Comparison of ENCODE assay signal across 11 cellular contexts in genomic region chr1:46411601-46412341, GRCh38. TPM values are rescaled to one million over a fixed set of nuclear protein-coding genes. Genes with fewer than 3 reads are reported as not detected.
DNase-seq lines count a peak whose midpoint lies in the region; ATAC-seq, FAIRE-seq and TF ChIP-seq lines count a peak whose summit lies in the region.
"Had no signal": no experiment of that assay in that cellular context is flagged by ENCODE, and none has a peak within 500 bp of the region (broad histone marks: within the 10 kb centered on the region; RNA-seq: fewer than 3 reads in every experiment).

No MANE protein-coding gene starts in this region.

- no peak overlapping the region for H2AFZ ChIP-seq in HepG2 (ENCODE audit: low read length)
- no peak overlapping the region for H2AFZ ChIP-seq in GM23248

- no peak overlapping the region for H3K27ac ChIP-seq in CD8-positive, alpha-beta T cell (ENCODE audit: low read depth, low read length)
- H3K27ac ChIP-seq in HepG2 (ENCODE audit: extremely low read length, insufficient read depth, low read length) (no peak overlapping the region), GM23248 (no peak overlapping the region)

- no peak overlapping the region for H3K4me3 Mint-ChIP-seq in CD8-positive, alpha-beta T cell
- no peak overlapping the region for H3K4me3 Mint-ChIP-seq in activated naive CD4-positive, alpha-beta T cell treated with anti-CD3 and anti-CD28 coated beads, Interleukin-2, amount 10 ng/mL, durations not matched to agents 7 days and 5 days
- H3K4me3 Mint-ChIP-seq: activated naive CD4-positive, alpha-beta T cell treated with anti-CD3 and anti-CD28 coated beads, Interleukin-2, amount 50 U/mL, for 24 hours had no signal

- no peaks in the 10 kb centered on the region for H3K27me3 Mint-ChIP-seq in CD8-positive, alpha-beta T cell (ENCODE audit: low read depth)
- peaks cover 6% of the 10 kb centered on the region for H3K27me3 Mint-ChIP-seq in activated naive CD4-positive, alpha-beta T cell treated with anti-CD3 and anti-CD28 coated beads, Interleukin-2, amount 10 ng/mL, durations not matched to agents 7 days and 5 days
- H3K27me3 Mint-ChIP-seq: activated naive CD4-positive, alpha-beta T cell treated with anti-CD3 and anti-CD28 coated beads, Interleukin-2, amount 50 U/mL, for 24 hours had no signal

- in situ Hi-C loops in HepG2 (cut with HindIII; ENCODE audit: extremely low pct_ligation_motif_present, low pct_unique_long_range_greater_than_20kb) (no loop called here), GM23248 (cut with MboI) (no loop called here)

- no peaks in the 10 kb centered on the region for H3K9me3 Mint-ChIP-seq in CD8-positive, alpha-beta T cell
- H3K9me3 Mint-ChIP-seq in activated naive CD4-positive, alpha-beta T cell treated with anti-CD3 and anti-CD28 coated beads, Interleukin-2, amount 10 ng/mL, durations not matched to agents 7 days and 5 days: no peaks in the 10 kb centered on the region
- H3K9me3 Mint-ChIP-seq: activated naive CD4-positive, alpha-beta T cell treated with anti-CD3 and anti-CD28 coated beads, Interleukin-2, amount 50 U/mL, for 24 hours had no signal

- 90% methylated on average over 9 of the region's 16 CpGs for WGBS in HepG2 (ENCODE audit: low lambda C conversion rate)
- 76 to 79% methylated on average over 16 of the region's 16 CpGs for WGBS in GM23248 (ENCODE audit: low coverage in 1 of 2, low lambda C conversion rate in 2 of 2, missing lambda C conversion rate in 2 of 2), 2 experiments

- POLR2A ChIA-PET in CD8-positive, alpha-beta T cell (lab: Charles Lee): no interaction called here
- POLR2A ChIA-PET in HepG2 (lab: Yijun Ruan, JAX): interaction anchor here (0.6 kb wide), 1 partner anchor 36 kb away, joined by 3 read pairs; no protein-coding TSS in a partner anchor

- no TSS peak for BruUV-seq in HepG2 (replicated peaks; lab: Mats Ljungman, UMichigan)

- H3F3A ChIP-seq in GM23248 (ENCODE audit: insufficient read depth): no peaks in the 10 kb centered on the region

- no peak for TF ChIP-seq POLR2A in HepG2 (IDR thresholded peaks at IDR 0.05; ENCODE audit: insufficient read depth in 1 of 2, low read depth in 2 of 2, low read length in 2 of 2)

- H3K4me2 ChIP-seq in HepG2 (ENCODE audit: low read depth, low read length) (no peak overlapping the region), GM23248 (ENCODE audit: unreplicated experiment) (no peak overlapping the region)

- FAIRE-seq in HepG2 (lab: Jason Lieb, UNC): no peak

- intact Hi-C loops in CD8-positive, alpha-beta T cell (cut with DNase I, micrococcal nuclease): no loop called here
- intact Hi-C loops in HepG2 (cut with micrococcal nuclease; ENCODE audit: unreplicated experiment): no loop called here

- no peak for TF ChIP-seq RAD21 in HepG2 (CRISPR knock-in tag; IDR thresholded peaks at IDR 0.05)

- H3K27me3 ChIP-seq in CD8-positive, alpha-beta T cell (ENCODE audit: insufficient read depth, low read length): no peaks in the 10 kb centered on the region
- no peaks in the 10 kb centered on the region for H3K27me3 ChIP-seq in HepG2 (ENCODE audit: control insufficient read depth in 1 of 2, insufficient read depth in 2 of 2, low read length in 2 of 2)
- H3K27me3 ChIP-seq in GM23248 (replicated peaks; ENCODE audit: insufficient read depth): no peaks in the 10 kb centered on the region

- peaks cover 4% of the 10 kb centered on the region for H3K4me1 Mint-ChIP-seq in CD8-positive, alpha-beta T cell (ENCODE audit: low read depth)
- H3K4me1 Mint-ChIP-seq in activated naive CD4-positive, alpha-beta T cell treated with anti-CD3 and anti-CD28 coated beads, Interleukin-2, amount 10 ng/mL, durations not matched to agents 7 days and 5 days: no peaks in the 10 kb centered on the region
- H3K4me1 Mint-ChIP-seq: activated naive CD4-positive, alpha-beta T cell treated with anti-CD3 and anti-CD28 coated beads, Interleukin-2, amount 50 U/mL, for 24 hours had no signal

- peak; percentile 43 for TF ChIP-seq CTCF in CD8-positive, alpha-beta T cell (IDR thresholded peaks at IDR 0.05)
- peak; percentile 10 for TF ChIP-seq CTCF in GM20000 (IDR thresholded peaks at IDR 0.05; ENCODE audit: extremely low read depth, missing control alignments)
- TF ChIP-seq CTCF in HepG2 (CRISPR knock-in tag; IDR thresholded peaks at IDR 0.05): peak; percentile 55

- H3K4me3 ChIP-seq in CD8-positive, alpha-beta T cell (ENCODE audit: low read depth, low read length): no peak overlapping the region
- no peak overlapping the region for H3K4me3 ChIP-seq in HepG2 (replicated peaks in 1 of 3; ENCODE audit: insufficient read depth in 1 of 3, low read depth in 2 of 3, low read length in 3 of 3)
- H3K4me3 ChIP-seq in GM23248: no peak overlapping the region
- H3K4me3 ChIP-seq: skin epidermis had no signal

- no peaks in the 10 kb centered on the region for H3K9me2 ChIP-seq in GM23248 (ENCODE audit: insufficient read depth)

- H3K9ac ChIP-seq in HepG2 (ENCODE audit: insufficient read depth, low read depth, low read length) (no peak overlapping the region), GM23248 (no peak overlapping the region)

- CTCF ChIA-PET in CD8-positive, alpha-beta T cell (lab: Charles Lee): no interaction called here
- CTCF ChIA-PET in activated naive CD4-positive, alpha-beta T cell treated with anti-CD3 and anti-CD28 coated beads, Interleukin-2, amount 10 ng/mL, durations not matched to agents 7 days and 5 days (lab: Charles Lee): no interaction called here
- CTCF ChIA-PET in HepG2 (lab: Yijun Ruan, JAX; ENCODE audit: low intra/inter-chr PET ratio, low total read pairs): no interaction called here

- no peaks in the 10 kb centered on the region for H3K36me3 ChIP-seq in CD8-positive, alpha-beta T cell (ENCODE audit: insufficient read depth, low read length)
- H3K36me3 ChIP-seq in HepG2 (replicated peaks in 1 of 2; ENCODE audit: control insufficient read depth in 1 of 2, insufficient read depth in 2 of 2, low read length in 2 of 2): peaks cover 0 to 1% of the 10 kb centered on the region in 2 experiments; a peak in 1 of 5 replicates
- H3K36me3 ChIP-seq in GM23248 (ENCODE audit: low read depth): no peaks in the 10 kb centered on the region

- DNase-seq in CD8-positive, alpha-beta T cell: peak in 1 of 7 experiments; percentile 13
- DNase-seq in GM20000 (ENCODE audit: low spot score) (no peak), HepG2 (ENCODE audit: low spot score) (no peak), T-helper 1 cell (no peak), GM23248 (no peak)
- DNase-seq in activated naive CD4-positive, alpha-beta T cell treated with anti-CD3 and anti-CD28 coated beads, Interleukin-2, amount 10 ng/mL, durations not matched to agents 7 days and 5 days: peak; percentile 43
- DNase-seq: GOT3 had no signal

- TF ChIP-seq EP300 in HepG2 (IDR thresholded peaks at IDR 0.05; ENCODE audit: low read depth in 2 of 2, low read length in 2 of 2) (no peak), HepG2 (CRISPR knock-in tag; IDR thresholded peaks at IDR 0.05; ENCODE audit: borderline replicate concordance) (no peak)

- no peak overlapping the region for H3K27ac Mint-ChIP-seq in CD8-positive, alpha-beta T cell
- no peak overlapping the region for H3K27ac Mint-ChIP-seq in activated naive CD4-positive, alpha-beta T cell treated with anti-CD3 and anti-CD28 coated beads, Interleukin-2, amount 10 ng/mL, durations not matched to agents 7 days and 5 days
- H3K27ac Mint-ChIP-seq: activated naive CD4-positive, alpha-beta T cell treated with anti-CD3 and anti-CD28 coated beads, Interleukin-2, amount 50 U/mL, for 24 hours had no signal

- H3K36me3 Mint-ChIP-seq in CD8-positive, alpha-beta T cell: peaks cover 7% of the 10 kb centered on the region
- no peaks in the 10 kb centered on the region for H3K36me3 Mint-ChIP-seq in activated naive CD4-positive, alpha-beta T cell treated with anti-CD3 and anti-CD28 coated beads, Interleukin-2, amount 10 ng/mL, durations not matched to agents 7 days and 5 days
- H3K36me3 Mint-ChIP-seq: activated naive CD4-positive, alpha-beta T cell treated with anti-CD3 and anti-CD28 coated beads, Interleukin-2, amount 50 U/mL, for 24 hours had no signal

- H3K9me3 ChIP-seq in CD8-positive, alpha-beta T cell (ENCODE audit: low read length): no peaks in the 10 kb centered on the region
- H3K9me3 ChIP-seq in HepG2 (ENCODE audit: low read length): no peaks in the 10 kb centered on the region
- H3K9me3 ChIP-seq in GM23248 (ENCODE audit: low read depth): no peaks in the 10 kb centered on the region

- no peaks in the 10 kb centered on the region for H3K4me1 ChIP-seq in CD8-positive, alpha-beta T cell (ENCODE audit: insufficient read depth, low read length)
- H3K4me1 ChIP-seq in HepG2 (ENCODE audit: insufficient read depth, low read length): no peaks in the 10 kb centered on the region
- no peaks in the 10 kb centered on the region for H3K4me1 ChIP-seq in GM23248 (ENCODE audit: insufficient read depth)

- H4K20me1 ChIP-seq in HepG2 (ENCODE audit: insufficient read depth, low read length) (no peaks in the 10 kb centered on the region), GM23248 (ENCODE audit: insufficient read depth) (no peaks in the 10 kb centered on the region)

- H3K79me2 ChIP-seq in HepG2 (ENCODE audit: insufficient read depth, low read length) (no peaks in the 10 kb centered on the region), GM23248 (ENCODE audit: insufficient read depth) (no peaks in the 10 kb centered on the region)

- ATAC-seq in CD8-positive, alpha-beta T cell: no peak
- ATAC-seq in HepG2 (peak; percentile 47), GM21528 (IDR thresholded peaks at IDR 0.05; ENCODE audit: low FRiP score, unreplicated experiment) (no peak), GM21619 (IDR thresholded peaks at IDR 0.05; ENCODE audit: unreplicated experiment) (no peak)

RNA-seq across cellular contexts. Expression of gene FAAH, which starts 17.7 kb away (rescaled TPM):
- 1 to 10 TPM; 6.1 to 6.5 TPM for total RNA-seq in CD8-positive, alpha-beta T cell
- 1.5 and 11.0 TPM in 2 replicates for total RNA-seq in HepG2 (2016; rRNA removed; fragmentation: Illumina TruSeq; extraction: Trizol)
- total RNA-seq in HepG2 (2016; cell fraction: cytosol; rRNA removed; fragmentation: Illumina TruSeq; extraction: Trizol; ENCODE audit: low read depth): 0.81 and 1.3 TPM in 2 replicates
- total RNA-seq in HepG2 (2016; cell fraction: insoluble cytoplasmic fraction; rRNA removed; fragmentation: Illumina TruSeq; extraction: Trizol): 2.5 and 10.2 TPM in 2 replicates
- total RNA-seq in HepG2 (2016; cell fraction: membrane; rRNA removed; fragmentation: Illumina TruSeq; extraction: Trizol): 1.7 and 2.5 TPM in 2 replicates
- total RNA-seq in HepG2 (2016; cell fraction: nucleus; rRNA removed; fragmentation: Illumina TruSeq; extraction: Trizol): 15.1 and 16.3 TPM in 2 replicates
- polyA plus RNA-seq in HepG2 (2011; rRNA removed) (5.4 and 7.3 TPM in 2 replicates), GM23248 (2016; fragmentation: Nextera tagmentation; extraction: Ambion mirVana) (0.74 and 0.98 TPM in 2 replicates)
- polyA plus RNA-seq in HepG2 (2011; cell fraction: cytosol; rRNA removed): 2.5 TPM in 2 replicates
- 64.9 and 80.8 TPM in 2 replicates for polyA plus RNA-seq in HepG2 (2011; cell fraction: nucleus; rRNA removed)
- polyA plus RNA-seq in HepG2 (2012): 5.2 and 6.0 TPM in 2 replicates
- 0.85 and 1.2 TPM in 2 replicates for polyA plus RNA-seq in HepG2 (2016; cell fraction: cytosol; fragmentation: Illumina TruSeq; extraction: Trizol; ENCODE audit: low read depth)
- polyA plus RNA-seq in HepG2 (2016; cell fraction: insoluble cytoplasmic fraction; fragmentation: Illumina TruSeq; extraction: Trizol; ENCODE audit: low read depth): 1.3 and 2.2 TPM in 2 replicates
- 1.0 and 1.2 TPM in 2 replicates for polyA plus RNA-seq in HepG2 (2016; cell fraction: membrane; fragmentation: Illumina TruSeq; extraction: Trizol; ENCODE audit: low read depth)
- 32.6 and 35.3 TPM in 2 replicates for polyA plus RNA-seq in HepG2 (2016; cell fraction: nucleus; fragmentation: Illumina TruSeq; extraction: Trizol; ENCODE audit: insufficient read depth, low read depth)
- 0.47 and 3.4 TPM in 2 replicates for polyA minus RNA-seq in HepG2 (2011; rRNA and poly(A)+ RNA removed; ENCODE audit: low replicate concordance)
- polyA minus RNA-seq in HepG2 (2011; cell fraction: cytosol; rRNA and poly(A)+ RNA removed): 1.4 and 1.7 TPM in 2 replicates
- 11.1 and 15.8 TPM in 2 replicates for polyA minus RNA-seq in HepG2 (2011; cell fraction: nucleus; rRNA and poly(A)+ RNA removed)
- total RNA-seq in GM23248 (2014; rRNA removed; shearing (Covaris generic)): 0.38 and 0.97 TPM in 2 replicates
